In the genomic region with DNA sequence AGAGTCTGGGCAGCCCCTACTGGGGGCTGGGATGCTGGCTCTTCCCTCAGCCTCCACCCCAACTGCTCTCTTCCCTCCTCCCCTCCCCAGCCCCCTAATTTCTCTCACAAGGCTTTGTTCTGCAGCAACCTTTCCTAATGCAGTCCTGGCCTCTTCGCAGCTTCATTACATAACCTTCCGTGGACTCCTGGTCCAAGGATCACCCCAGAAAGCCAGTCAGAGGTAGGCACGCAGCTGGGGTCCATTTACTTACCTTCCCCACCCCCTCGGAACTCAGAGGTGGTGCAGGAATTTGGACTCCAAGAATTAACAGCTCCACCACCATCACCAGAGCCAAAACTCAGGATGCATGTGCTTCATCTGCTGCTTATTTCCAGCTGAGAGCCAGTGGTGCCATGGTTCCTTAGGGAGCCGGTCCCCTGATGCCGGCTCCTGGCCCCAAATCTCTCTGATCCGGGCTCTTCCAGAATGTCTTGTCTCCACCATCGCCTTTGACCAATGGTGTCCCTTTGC, we compare ENCODE assay signal across 20 cellular contexts.
"Had no signal": no experiment of that assay in that cellular context is flagged by ENCODE, and none has a peak within 500 bp of the region (broad histone marks: within the 10 kb centered on the region; RNA-seq: fewer than 3 reads in every experiment).

No MANE protein-coding gene starts in this region.

- H3K36me3 ChIP-seq: cardiac muscle cell, colonic mucosa, heart left ventricle, left ventricle myocardium inferior, right atrium auricular region, stomach, tibial artery had no signal

- ATAC-seq: heart left ventricle had no signal

- H3K27ac ChIP-seq: cardiac muscle cell, colonic mucosa, heart left ventricle, left ventricle myocardium inferior, right atrium auricular region, stomach, tibial artery had no signal

- H3K4me1 ChIP-seq: colonic mucosa, right atrium auricular region, stomach, tibial artery had no signal

- H3K9me3 Mint-ChIP-seq: endodermal cell, nephron progenitor cell had no signal

- H3K9me3 ChIP-seq: colonic mucosa, heart left ventricle, left ventricle myocardium inferior, right atrium auricular region, stomach, tibial artery had no signal

- DNase-seq: colonic mucosa; dermis blood vessel endothelial cell; effector CD4-positive, alpha-beta T cell; endodermal cell; erythroblast; foreskin melanocyte; heart left ventricle; hypothalamus; left ventricle myocardium inferior; mesenchymal stem cell; midbrain; nephron progenitor cell; small intestine; stimulated activated CD4-positive, alpha-beta T cell treated with anti-CD3 and anti-CD28 coated beads, Interleukin-12 subunit alpha, Interleukin-12 subunit beta, amount 100 ng/mL, for 4 hours; stimulated activated naive CD4-positive, alpha-beta T cell; stomach; tibial artery had no signal

- H3K27ac Mint-ChIP-seq: endodermal cell, nephron progenitor cell had no signal

- H3K4me3 Mint-ChIP-seq: endodermal cell, nephron progenitor cell had no signal

- H3K4me3 ChIP-seq: cardiac muscle cell, colonic mucosa, heart left ventricle, left ventricle myocardium inferior, lung, right atrium auricular region, stomach, tibial artery had no signal

- H3K27me3 ChIP-seq: colonic mucosa, heart left ventricle, right atrium auricular region had no signal
